7 cellular contexts compared by ENCODE assay signal in genomic region chr10:51180141-51180540, GRCh38.
"Had no signal": no experiment of that assay in that cellular context is flagged by ENCODE, and none has a peak within 500 bp of the region (broad histone marks: within the 10 kb centered on the region; RNA-seq: fewer than 3 reads in every experiment).

No MANE protein-coding gene starts in this region.

- H3K9me3 Mint-ChIP-seq: HFFc6 had no signal

- H3K36me3 ChIP-seq: HAP-1 had no signal

- H3K4me3 ChIP-seq: GM23248, HAP-1, K562 had no signal

- H3K27ac Mint-ChIP-seq: HFFc6 had no signal

- H3K27ac ChIP-seq: GM23248 had no signal

- H3K9ac ChIP-seq: GM23248 had no signal

- H3K4me3 Mint-ChIP-seq: HFFc6 had no signal

- H3K4me1 ChIP-seq: HAP-1 had no signal

- H3K9me3 ChIP-seq: HAP-1 had no signal

- DNase-seq: GM23248, GOT3, H7, HFFc6, IMR-90 had no signal

- H2AFZ ChIP-seq: GM23248 had no signal
